In genomic region chr7:43292384-43292783, GRCh38 we compare ENCODE assay signal across 2 cellular contexts.
A peak's percentile ranks its signal among the peaks of the same experiment; 100 is the strongest.
TF ChIP-seq lines count a peak whose summit lies in the region.

No MANE protein-coding gene starts in this region.

TF ChIP-seq in GM23338, 12 proteins besides CTCF, POLR2A, EP300 and RAD21 (continued from another document):
- TF ChIP-seq POLR2AphosphoS5 (IDR thresholded peaks at IDR 0.05; ENCODE audit: low read depth) (no peak), EZH2phosphoT487 (IDR thresholded peaks at IDR 0.05; ENCODE audit: unreplicated experiment) (no peak), NANOG (IDR thresholded peaks at IDR 0.05; ENCODE audit: borderline replicate concordance) (no peak), ZNF331 (CRISPR knock-in tag; IDR thresholded peaks at IDR 0.05; ENCODE audit: low read depth) (no peak), STAT1 (IDR thresholded peaks at IDR 0.05; ENCODE audit: unreplicated experiment) (no peak), REST (IDR thresholded peaks at IDR 0.05; ENCODE audit: unreplicated experiment) (no peak), JUNB (IDR thresholded peaks at IDR 0.05; ENCODE audit: unreplicated experiment) (no peak), CREB1 (CRISPR knock-in tag; IDR thresholded peaks at IDR 0.05; ENCODE audit: low read depth) (no peak), EZH2 (IDR thresholded peaks at IDR 0.05; ENCODE audit: low read depth, unreplicated experiment) (no peak)
- TF ChIP-seq, protein P1, sequence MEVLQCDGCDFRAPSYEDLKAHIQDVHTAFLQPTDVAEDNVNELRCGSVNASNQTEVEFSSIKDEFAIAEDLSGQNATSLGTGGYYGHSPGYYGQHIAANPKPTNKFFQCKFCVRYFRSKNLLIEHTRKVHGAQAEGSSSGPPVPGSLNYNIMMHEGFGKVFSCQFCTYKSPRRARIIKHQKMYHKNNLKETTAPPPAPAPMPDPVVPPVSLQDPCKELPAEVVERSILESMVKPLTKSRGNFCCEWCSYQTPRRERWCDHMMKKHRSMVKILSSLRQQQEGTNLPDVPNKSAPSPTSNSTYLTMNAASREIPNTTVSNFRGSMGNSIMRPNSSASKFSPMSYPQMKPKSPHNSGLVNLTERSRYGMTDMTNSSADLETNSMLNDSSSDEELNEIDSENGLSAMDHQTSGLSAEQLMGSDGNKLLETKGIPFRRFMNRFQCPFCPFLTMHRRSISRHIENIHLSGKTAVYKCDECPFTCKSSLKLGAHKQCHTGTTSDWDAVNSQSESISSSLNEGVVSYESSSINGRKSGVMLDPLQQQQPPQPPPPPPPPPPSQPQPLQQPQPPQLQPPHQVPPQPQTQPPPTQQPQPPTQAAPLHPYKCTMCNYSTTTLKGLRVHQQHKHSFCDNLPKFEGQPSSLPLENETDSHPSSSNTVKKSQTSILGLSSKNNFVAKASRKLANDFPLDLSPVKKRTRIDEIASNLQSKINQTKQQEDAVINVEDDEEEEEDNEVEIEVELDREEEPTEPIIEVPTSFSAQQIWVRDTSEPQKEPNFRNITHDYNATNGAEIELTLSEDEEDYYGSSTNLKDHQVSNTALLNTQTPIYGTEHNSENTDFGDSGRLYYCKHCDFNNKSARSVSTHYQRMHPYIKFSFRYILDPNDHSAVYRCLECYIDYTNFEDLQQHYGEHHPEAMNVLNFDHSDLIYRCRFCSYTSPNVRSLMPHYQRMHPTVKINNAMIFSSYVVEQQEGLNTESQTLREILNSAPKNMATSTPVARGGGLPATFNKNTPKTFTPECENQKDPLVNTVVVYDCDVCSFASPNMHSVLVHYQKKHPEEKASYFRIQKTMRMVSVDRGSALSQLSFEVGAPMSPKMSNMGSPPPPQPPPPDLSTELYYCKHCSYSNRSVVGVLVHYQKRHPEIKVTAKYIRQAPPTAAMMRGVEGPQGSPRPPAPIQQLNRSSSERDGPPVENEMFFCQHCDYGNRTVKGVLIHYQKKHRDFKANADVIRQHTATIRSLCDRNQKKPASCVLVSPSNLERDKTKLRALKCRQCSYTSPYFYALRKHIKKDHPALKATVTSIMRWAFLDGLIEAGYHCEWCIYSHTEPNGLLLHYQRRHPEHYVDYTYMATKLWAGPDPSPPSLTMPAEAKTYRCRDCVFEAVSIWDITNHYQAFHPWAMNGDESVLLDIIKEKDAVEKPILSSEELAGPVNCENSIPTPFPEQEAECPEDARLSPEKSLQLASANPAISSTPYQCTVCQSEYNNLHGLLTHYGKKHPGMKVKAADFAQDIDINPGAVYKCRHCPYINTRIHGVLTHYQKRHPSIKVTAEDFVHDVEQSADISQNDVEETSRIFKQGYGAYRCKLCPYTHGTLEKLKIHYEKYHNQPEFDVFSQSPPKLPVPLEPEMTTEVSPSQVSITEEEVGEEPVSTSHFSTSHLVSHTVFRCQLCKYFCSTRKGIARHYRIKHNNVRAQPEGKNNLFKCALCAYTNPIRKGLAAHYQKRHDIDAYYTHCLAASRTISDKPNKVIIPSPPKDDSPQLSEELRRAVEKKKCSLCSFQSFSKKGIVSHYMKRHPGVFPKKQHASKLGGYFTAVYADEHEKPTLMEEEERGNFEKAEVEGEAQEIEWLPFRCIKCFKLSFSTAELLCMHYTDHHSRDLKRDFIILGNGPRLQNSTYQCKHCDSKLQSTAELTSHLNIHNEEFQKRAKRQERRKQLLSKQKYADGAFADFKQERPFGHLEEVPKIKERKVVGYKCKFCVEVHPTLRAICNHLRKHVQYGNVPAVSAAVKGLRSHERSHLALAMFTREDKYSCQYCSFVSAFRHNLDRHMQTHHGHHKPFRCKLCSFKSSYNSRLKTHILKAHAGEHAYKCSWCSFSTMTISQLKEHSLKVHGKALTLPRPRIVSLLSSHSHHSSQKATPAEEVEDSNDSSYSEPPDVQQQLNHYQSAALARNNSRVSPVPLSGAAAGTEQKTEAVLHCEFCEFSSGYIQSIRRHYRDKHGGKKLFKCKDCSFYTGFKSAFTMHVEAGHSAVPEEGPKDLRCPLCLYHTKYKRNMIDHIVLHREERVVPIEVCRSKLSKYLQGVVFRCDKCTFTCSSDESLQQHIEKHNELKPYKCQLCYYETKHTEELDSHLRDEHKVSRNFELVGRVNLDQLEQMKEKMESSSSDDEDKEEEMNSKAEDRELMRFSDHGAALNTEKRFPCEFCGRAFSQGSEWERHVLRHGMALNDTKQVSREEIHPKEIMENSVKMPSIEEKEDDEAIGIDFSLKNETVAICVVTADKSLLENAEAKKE (CRISPR knock-in tag; IDR thresholded peaks at IDR 0.05) = no peak
- TF ChIP-seq, protein P2, sequence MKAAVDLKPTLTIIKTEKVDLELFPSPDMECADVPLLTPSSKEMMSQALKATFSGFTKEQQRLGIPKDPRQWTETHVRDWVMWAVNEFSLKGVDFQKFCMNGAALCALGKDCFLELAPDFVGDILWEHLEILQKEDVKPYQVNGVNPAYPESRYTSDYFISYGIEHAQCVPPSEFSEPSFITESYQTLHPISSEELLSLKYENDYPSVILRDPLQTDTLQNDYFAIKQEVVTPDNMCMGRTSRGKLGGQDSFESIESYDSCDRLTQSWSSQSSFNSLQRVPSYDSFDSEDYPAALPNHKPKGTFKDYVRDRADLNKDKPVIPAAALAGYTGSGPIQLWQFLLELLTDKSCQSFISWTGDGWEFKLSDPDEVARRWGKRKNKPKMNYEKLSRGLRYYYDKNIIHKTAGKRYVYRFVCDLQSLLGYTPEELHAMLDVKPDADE (IDR thresholded peaks at IDR 0.05) = no peak
TF ChIP-seq in GM23338: peak in this region for 0.

TF ChIP-seq in IMR-90, 13 proteins besides CTCF, POLR2A, EP300 and RAD21 (continued from another document):
- TF ChIP-seq NFE2L2 (IDR thresholded peaks at IDR 0.05; ENCODE audit: low read depth, low read length) = 0 out of 2 replicates have a peak, but pooled peaks have one; percentile 20
- TF ChIP-seq FOS (IDR thresholded peaks at IDR 0.05; ENCODE audit: low read depth, low read length) = no peak
